ENCODE assay signal across 8 cellular contexts in genomic region chr11:117226388-117227385, GRCh38. TPM values are rescaled to one million over a fixed set of nuclear protein-coding genes. Genes with fewer than 3 reads are reported as not detected.
DNase-seq lines count a peak whose midpoint lies in the region; ATAC-seq and TF ChIP-seq lines count a peak whose summit lies in the region.

No MANE protein-coding gene starts in this region.

- H3K27me3 ChIP-seq in A673 (replicated peaks; ENCODE audit: insufficient read depth, low read depth, low read length, poor library complexity) = no peaks in the 10 kb centered on the region
- H3K27me3 ChIP-seq in HUES6 (ENCODE audit: control insufficient read depth, insufficient read depth, low read length) = no peaks in the 10 kb centered on the region

- peak; percentile 91 for TF ChIP-seq CTCF in A673 (conservative IDR thresholded peaks at IDR 0.05; ENCODE audit: low read depth, low read length)
- peak; percentile 71 for TF ChIP-seq CTCF in GM12874 (IDR thresholded peaks at IDR 0.05; ENCODE audit: insufficient read depth, low read depth, low read length)
- TF ChIP-seq CTCF in nephron progenitor cell (IDR thresholded peaks at IDR 0.05) = peak; percentile 75

- H3K27me3 Mint-ChIP-seq in nephron progenitor cell (ENCODE audit: low read depth, poor library complexity) = peaks cover 6% of the 10 kb centered on the region

- no peak for ATAC-seq in HG02840 (IDR thresholded peaks at IDR 0.05; ENCODE audit: low FRiP score, unreplicated experiment)

- CTCF ChIA-PET in A673 (lab: Charles Lee) = interaction anchor here (0.6 to 1.6 kb wide), 11 partner anchors 8 to 705 kb away, joined by 3 to 9 read pairs (median 4); partner anchors contain the start of genes APOA5 and SIDT2

- peaks cover 74% of the 10 kb centered on the region for H3K4me1 Mint-ChIP-seq in nephron progenitor cell

- no peak overlapping the region for H3K4me3 ChIP-seq in A673 (ENCODE audit: low read depth, low read length, poor library complexity, severe bottlenecking)
- H3K4me3 ChIP-seq in HUES6 (ENCODE audit: low read depth, low read length) = no peak overlapping the region

- peaks cover 3% of the 10 kb centered on the region for H3K36me3 ChIP-seq in A673 (ENCODE audit: insufficient read depth, low read length, poor library complexity, severe bottlenecking)
- H3K36me3 ChIP-seq in HUES6 (ENCODE audit: control insufficient read depth, insufficient read depth, low read length) = peaks cover 63% of the 10 kb centered on the region

- DNase-seq in A673 (ENCODE audit: low spot score) (peak; percentile 90), NCI-H82 (lab: John Stamatoyannopoulos, UW) (peak; percentile 82), fibroblast of peridontal ligament (ENCODE audit: extremely low read depth) (peak; percentile 85), nephron progenitor cell (peak; percentile 53)
- peak; percentile 59 for DNase-seq in activated CD8-positive, alpha-beta memory T cell treated with anti-CD3 and anti-CD28 coated beads, Interleukin-2, amount 50 U/mL, for 48 hours

- H3K36me3 Mint-ChIP-seq in nephron progenitor cell (ENCODE audit: low read depth) = peaks cover 9% of the 10 kb centered on the region

- H3K9me3 ChIP-seq in A673 (ENCODE audit: low read depth, low read length, poor library complexity, severe bottlenecking) (no peaks in the 10 kb centered on the region), HUES6 (ENCODE audit: control insufficient read depth, insufficient read depth, low read depth, low read length) (no peaks in the 10 kb centered on the region)

- peak overlapping the region; percentile 10 for H3K9ac ChIP-seq in HUES6 (ENCODE audit: low read length)

- no peaks in the 10 kb centered on the region for H3K9me3 Mint-ChIP-seq in nephron progenitor cell

- H3K27ac ChIP-seq in A673 (ENCODE audit: low read depth, low read length, poor library complexity, severe bottlenecking) (no peak overlapping the region), HUES6 (ENCODE audit: low read depth, low read length) (no peak overlapping the region)

- POLR2A ChIA-PET in A673 (lab: Charles Lee; ENCODE audit: low non-redundant PET) = no interaction called here

- H3K4me1 ChIP-seq in A673 (ENCODE audit: insufficient read depth, low read length, poor library complexity, severe bottlenecking) = peaks cover 20% of the 10 kb centered on the region
- peaks cover 13% of the 10 kb centered on the region; the same call in 1 of the 2 replicates for H3K4me1 ChIP-seq in HUES6 (ENCODE audit: control insufficient read depth, insufficient read depth, low read length)

- no peak overlapping the region for H3K4me3 Mint-ChIP-seq in nephron progenitor cell

- intact Hi-C loops in A673 (cut with micrococcal nuclease; ENCODE audit: unreplicated experiment) = loop anchor here (1.0 to 5.0 kb wide), 5 partner anchors 45 to 494 kb away; partner anchors contain the start of gene APOA5

- no TSS peak for BruUV-seq in A673 (replicated peaks; lab: Mats Ljungman, UMichigan)

- H3K27ac Mint-ChIP-seq in nephron progenitor cell = peak overlapping the region; percentile 73

RNA-seq across cellular contexts. Expression of gene PCSK7, which starts 5.2 kb away (rescaled TPM):
- 49.0 and 53.2 TPM in 2 replicates for total RNA-seq in A673 (2021)

RNA-seq across cellular contexts. Expression of gene RNF214, which starts 5.8 kb away (rescaled TPM):
- total RNA-seq in A673 (2021) = 37.8 and 50.3 TPM in 2 replicates

RNA-seq across cellular contexts. Expression of gene TAGLN, which starts 27.5 kb away (rescaled TPM):
- 19.4 and 27.2 TPM in 2 replicates for total RNA-seq in A673 (2021)

RNA-seq across cellular contexts. Expression of gene SIDT2, which starts 48.1 kb away (rescaled TPM):
- total RNA-seq in A673 (2021) = 33.5 and 43.6 TPM in 2 replicates
